ENCODE assay signal across 37 cellular contexts in genomic region chr3:158849747-158850146, GRCh38.
"Had no signal": no experiment of that assay in that cellular context is flagged by ENCODE, and none has a peak within 500 bp of the region (broad histone marks: within the 10 kb centered on the region; RNA-seq: fewer than 3 reads in every experiment).

No MANE protein-coding gene starts in this region.

- H3K27ac Mint-ChIP-seq: activated B cell treated with CpG ODN at 0.5 μM for 24 hours; activated CD4-positive, alpha-beta memory T cell treated with anti-CD3 and anti-CD28 coated beads for 36 hours; activated CD4-positive, alpha-beta T cell treated with anti-CD3 and anti-CD28 coated beads, Interleukin-2, amount 10 ng/mL, durations not matched to agents 24 days and 14 days; activated CD8-positive, alpha-beta memory T cell treated with anti-CD3 and anti-CD28 coated beads, Interleukin-2, amount 10 ng/mL, durations not matched to agents 7 days and 5 days; activated CD8-positive, alpha-beta T cell treated with anti-CD3 and anti-CD28 coated beads, Interleukin-2, amount 10 ng/mL, durations not matched to agents 7 days and 5 days; activated naive CD4-positive, alpha-beta T cell treated with anti-CD3 and anti-CD28 coated beads, Interleukin-2, amount 10 ng/mL, durations not matched to agents 7 days and 5 days; activated naive CD4-positive, alpha-beta T cell treated with anti-CD3 and anti-CD28 coated beads, Interleukin-2, amount 50 U/mL, for 24 hours; activated naive CD8-positive, alpha-beta T cell; activated naive CD8-positive, alpha-beta T cell treated with anti-CD3 and anti-CD28 coated beads, Interleukin-2, amount 10 ng/mL, durations not matched to agents 7 days and 5 days; activated naive CD8-positive, alpha-beta T cell treated with anti-CD3 and anti-CD28 coated beads, Interleukin-2, amount 50 U/mL, for 24 hours; activated T-cell treated with anti-CD3 and anti-CD28 coated beads, Interleukin-2, amount 50 U/mL, for 24 hours; activated T-helper 2 cell treated with anti-CD3 and anti-CD28 coated beads, Interferon-gamma antibody, Interleukin-2, Interleukin-4, amounts not matched to agents 10 μg/mL and 5 μg/mL and 100 μg/mL, durations not matched to agents 14 hours and 24 hours and 36 hours; brain; T-helper 1 cell treated with Interleukin-12 subunit alpha and Interleukin-12 subunit beta and Interleukin-4 antibody, amounts not matched to agents 30 μg/mL and 1 μg/mL, for 36 hours; T-helper 2 cell treated with Interferon-gamma antibody and Interleukin-4, amounts not matched to agents 5 μg/mL and 100 μg/mL, for 36 hours had no signal

- H3K27me3 Mint-ChIP-seq: activated B cell treated with CpG ODN at 0.5 μM for 24 hours; activated CD4-positive, alpha-beta memory T cell treated with anti-CD3 and anti-CD28 coated beads for 36 hours; activated CD8-positive, alpha-beta memory T cell treated with anti-CD3 and anti-CD28 coated beads, Interleukin-2, amount 10 ng/mL, durations not matched to agents 7 days and 5 days; activated naive CD4-positive, alpha-beta T cell treated with anti-CD3 and anti-CD28 coated beads, Interleukin-2, amount 50 U/mL, for 24 hours; activated naive CD8-positive, alpha-beta T cell; activated naive CD8-positive, alpha-beta T cell treated with anti-CD3 and anti-CD28 coated beads, Interleukin-2, amount 50 U/mL, for 24 hours; activated T-cell treated with anti-CD3 and anti-CD28 coated beads, Interleukin-2, amount 50 U/mL, for 24 hours; brain; central memory CD8-positive, alpha-beta T cell had no signal

- H3K4me3 ChIP-seq: ascending aorta, cardiac muscle cell had no signal

- H3K27me3 ChIP-seq: ascending aorta had no signal

- H3K9me3 Mint-ChIP-seq: activated B cell treated with CpG ODN at 0.5 μM for 24 hours; activated CD4-positive, alpha-beta memory T cell treated with anti-CD3 and anti-CD28 coated beads for 36 hours; activated CD4-positive, alpha-beta T cell treated with anti-CD3 and anti-CD28 coated beads, Interleukin-2, amount 10 ng/mL, durations not matched to agents 24 days and 14 days; activated naive CD4-positive, alpha-beta T cell treated with anti-CD3 and anti-CD28 coated beads, Interleukin-2, amount 10 ng/mL, durations not matched to agents 7 days and 5 days; activated naive CD4-positive, alpha-beta T cell treated with anti-CD3 and anti-CD28 coated beads, Interleukin-2, amount 50 U/mL, for 24 hours; activated naive CD8-positive, alpha-beta T cell treated with anti-CD3 and anti-CD28 coated beads, Interleukin-2, amount 10 ng/mL, durations not matched to agents 7 days and 5 days; activated naive CD8-positive, alpha-beta T cell treated with anti-CD3 and anti-CD28 coated beads, Interleukin-2, amount 50 U/mL, for 24 hours; activated T-cell treated with anti-CD3 and anti-CD28 coated beads, Interleukin-2, amount 50 U/mL, for 24 hours; activated T-helper 2 cell treated with anti-CD3 and anti-CD28 coated beads, Interferon-gamma antibody, Interleukin-2, Interleukin-4, amounts not matched to agents 10 μg/mL and 5 μg/mL and 100 μg/mL, durations not matched to agents 14 hours and 24 hours and 36 hours; central memory CD8-positive, alpha-beta T cell; T-helper 1 cell treated with Interleukin-12 subunit alpha and Interleukin-12 subunit beta and Interleukin-4 antibody, amounts not matched to agents 30 μg/mL and 1 μg/mL, for 36 hours; T-helper 2 cell treated with Interferon-gamma antibody and Interleukin-4, amounts not matched to agents 5 μg/mL and 100 μg/mL, for 36 hours had no signal

- FAIRE-seq: bronchial epithelial cell, TTC549 had no signal

- H3K4me3 Mint-ChIP-seq: activated B cell treated with CpG ODN at 0.5 μM for 24 hours; activated CD4-positive, alpha-beta memory T cell treated with anti-CD3 and anti-CD28 coated beads for 36 hours; activated CD4-positive, alpha-beta T cell treated with anti-CD3 and anti-CD28 coated beads, Interleukin-2, amount 10 ng/mL, durations not matched to agents 24 days and 14 days; activated CD8-positive, alpha-beta memory T cell treated with anti-CD3 and anti-CD28 coated beads, Interleukin-2, amount 10 ng/mL, durations not matched to agents 7 days and 5 days; activated CD8-positive, alpha-beta T cell treated with anti-CD3 and anti-CD28 coated beads, Interleukin-2, amount 10 ng/mL, durations not matched to agents 7 days and 5 days; activated naive CD4-positive, alpha-beta T cell treated with anti-CD3 and anti-CD28 coated beads, Interleukin-2, amount 10 ng/mL, durations not matched to agents 7 days and 5 days; activated naive CD4-positive, alpha-beta T cell treated with anti-CD3 and anti-CD28 coated beads, Interleukin-2, amount 50 U/mL, for 24 hours; activated naive CD8-positive, alpha-beta T cell; activated naive CD8-positive, alpha-beta T cell treated with anti-CD3 and anti-CD28 coated beads, Interleukin-2, amount 10 ng/mL, durations not matched to agents 7 days and 5 days; activated naive CD8-positive, alpha-beta T cell treated with anti-CD3 and anti-CD28 coated beads, Interleukin-2, amount 50 U/mL, for 24 hours; activated T-cell treated with anti-CD3 and anti-CD28 coated beads, Interleukin-2, amount 50 U/mL, for 24 hours; brain; central memory CD8-positive, alpha-beta T cell; T-helper 1 cell treated with Interleukin-12 subunit alpha and Interleukin-12 subunit beta and Interleukin-4 antibody, amounts not matched to agents 30 μg/mL and 1 μg/mL, for 36 hours; T-helper 2 cell treated with Interferon-gamma antibody and Interleukin-4, amounts not matched to agents 5 μg/mL and 100 μg/mL, for 36 hours had no signal

- H3K36me3 Mint-ChIP-seq: activated CD4-positive, alpha-beta memory T cell treated with anti-CD3 and anti-CD28 coated beads for 36 hours; activated CD8-positive, alpha-beta memory T cell treated with anti-CD3 and anti-CD28 coated beads, Interleukin-2, amount 10 ng/mL, durations not matched to agents 7 days and 5 days; activated naive CD4-positive, alpha-beta T cell treated with anti-CD3 and anti-CD28 coated beads, Interleukin-2, amount 10 ng/mL, durations not matched to agents 7 days and 5 days; activated naive CD4-positive, alpha-beta T cell treated with anti-CD3 and anti-CD28 coated beads, Interleukin-2, amount 50 U/mL, for 24 hours; activated naive CD8-positive, alpha-beta T cell; activated naive CD8-positive, alpha-beta T cell treated with anti-CD3 and anti-CD28 coated beads, Interleukin-2, amount 10 ng/mL, durations not matched to agents 7 days and 5 days; brain had no signal

- DNase-seq: activated B cell treated with CpG ODN at 0.5 μM for 24 hours; activated CD4-positive, alpha-beta memory T cell treated with anti-CD3 and anti-CD28 coated beads for 36 hours; activated CD4-positive, alpha-beta T cell treated with anti-CD3 and anti-CD28 coated beads for 4 hours; activated CD4-positive, alpha-beta T cell treated with anti-CD3 and anti-CD28 coated beads, Interleukin-2, amount 10 ng/mL, durations not matched to agents 24 days and 14 days; activated CD4-positive, alpha-beta T cell treated with anti-CD3 and anti-CD28 coated beads, Interleukin-2, amount 50 U/mL, for 1 hour; activated CD4-positive, alpha-beta T cell treated with anti-CD3 and anti-CD28 coated beads, Interleukin-2, amount 50 U/mL, for 4 hours; activated CD4-positive, CD25-positive, alpha-beta regulatory T cell treated with anti-CD3 and anti-CD28 coated beads, Interleukin-2, amount 50 U/mL, for 72 hours; activated CD8-positive, alpha-beta memory T cell treated with anti-CD3 and anti-CD28 coated beads for 24 hours; activated CD8-positive, alpha-beta memory T cell treated with anti-CD3 and anti-CD28 coated beads, Interleukin-2, amount 10 ng/mL, durations not matched to agents 7 days and 5 days; activated CD8-positive, alpha-beta memory T cell treated with anti-CD3 and anti-CD28 coated beads, Interleukin-2, amount 50 U/mL, for 48 hours; activated CD8-positive, alpha-beta T cell treated with anti-CD3 and anti-CD28 coated beads, Interleukin-2, amount 10 ng/mL, durations not matched to agents 7 days and 5 days; activated effector memory CD4-positive, alpha-beta T cell treated with Interleukin-2 at 50 U/mL for 16 hours; activated gamma-delta T cell; activated naive CD4-positive, alpha-beta T cell treated with anti-CD3 and anti-CD28 coated beads, Interleukin-2, amount 10 ng/mL, durations not matched to agents 7 days and 5 days; activated naive CD4-positive, alpha-beta T cell treated with Interleukin-2 at 50 U/mL for 16 hours; activated naive CD8-positive, alpha-beta T cell treated with anti-CD3 and anti-CD28 coated beads, Interleukin-2, amount 10 ng/mL, durations not matched to agents 7 days and 5 days; activated naive CD8-positive, alpha-beta T cell treated with anti-CD3 and anti-CD28 coated beads, Interleukin-2, amount 50 U/mL, for 24 hours; activated T-cell treated with anti-CD3 and anti-CD28 coated beads, Interleukin-2, amount 50 U/mL, for 24 hours; activated T-cell treated with anti-CD3 and anti-CD28 coated beads, Interleukin-2, amount 50 U/mL, for 48 hours; amygdala; anterior cingulate cortex; caudate nucleus; cerebellar nuclear complex; T-helper 2 cell; T-helper 9 cell had no signal

- H3K4me1 ChIP-seq: ascending aorta had no signal

- H3K4me1 Mint-ChIP-seq: activated naive CD8-positive, alpha-beta T cell treated with anti-CD3 and anti-CD28 coated beads, Interleukin-2, amount 50 U/mL, for 24 hours; central memory CD8-positive, alpha-beta T cell had no signal

- H3K36me3 ChIP-seq: ascending aorta, cardiac muscle cell had no signal

- H3K27ac ChIP-seq: ascending aorta, cardiac muscle cell, VCaP had no signal

- ATAC-seq: activated CD8-positive, alpha-beta memory T cell treated with anti-CD3 and anti-CD28 coated beads, Interleukin-2, amount 10 ng/mL, durations not matched to agents 7 days and 5 days; activated CD8-positive, alpha-beta T cell treated with anti-CD3 and anti-CD28 coated beads, Interleukin-2, amount 10 ng/mL, durations not matched to agents 7 days and 5 days; activated naive CD8-positive, alpha-beta T cell treated with anti-CD3 and anti-CD28 coated beads, Interleukin-2, amount 50 U/mL, for 24 hours had no signal
